1 cellular context compared by ENCODE assay signal in genomic region chr3:100402150-100402706, GRCh38.
TF ChIP-seq lines count a peak whose summit lies in the region.

No MANE protein-coding gene starts in this region.

TF ChIP-seq in neural cell, 6 proteins besides CTCF, POLR2A, EP300 and RAD21:
- TF ChIP-seq REST (IDR thresholded peaks at IDR 0.05; ENCODE audit: borderline replicate concordance): no peak
- no peak for TF ChIP-seq POLR2AphosphoS5 (IDR thresholded peaks at IDR 0.05)
- TF ChIP-seq MXI1 (conservative IDR thresholded peaks at IDR 0.05; ENCODE audit: poor library complexity, severe bottlenecking): no peak
- no peak for TF ChIP-seq EZH2 (IDR thresholded peaks at IDR 0.05; ENCODE audit: borderline replicate concordance, insufficient read depth, low read length, poor library complexity, severe bottlenecking)
- TF ChIP-seq TAF1 (IDR thresholded peaks at IDR 0.05; ENCODE audit: low read depth): no peak
- TF ChIP-seq SMC3 (conservative IDR thresholded peaks at IDR 0.05; ENCODE audit: poor library complexity): no peak
TF ChIP-seq in neural cell: peak in this region for 0.
